8 cellular contexts compared by ENCODE assay signal in the genomic region with DNA sequence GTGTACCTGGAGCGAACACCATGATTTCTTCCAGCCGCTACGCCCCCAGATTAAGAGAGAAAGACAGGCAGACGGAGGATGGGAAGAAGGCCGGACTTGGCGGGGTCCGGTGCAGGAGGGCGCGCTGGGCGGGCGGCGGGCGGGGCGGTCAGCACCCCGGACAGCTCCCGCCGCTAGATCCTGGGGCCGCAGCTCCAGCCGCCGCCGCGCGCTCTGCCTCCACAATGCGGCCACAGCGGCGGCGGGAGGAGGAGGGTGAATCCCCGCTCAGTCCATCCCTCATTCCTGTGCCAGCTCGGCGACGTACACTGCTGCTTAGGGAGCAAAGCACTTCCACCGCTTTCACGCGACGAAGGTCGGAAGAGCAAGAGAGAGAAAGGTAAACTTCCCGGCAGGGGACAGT. TPM values are rescaled to one million over a fixed set of nuclear protein-coding genes. Genes with fewer than 3 reads are reported as not detected.
DNase-seq lines count a peak whose midpoint lies in the region; ATAC-seq and FAIRE-seq lines count a peak whose summit lies in the region.

A gene with protein sequence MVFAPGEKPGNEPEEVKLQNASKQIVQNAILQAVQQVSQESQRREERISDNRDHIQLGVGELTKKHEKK (minus strand): TSS at position 226 of the 403 bp plus-strand sequence. CDS start 204 bp downstream, at position 22.

- ATAC-seq in HG03135 (IDR thresholded peaks at IDR 0.05; ENCODE audit: unreplicated experiment) (no peak), GM19452 (IDR thresholded peaks at IDR 0.05; ENCODE audit: unreplicated experiment) (no peak)

- H3K9me3 ChIP-seq in small intestine (ENCODE audit: control insufficient read depth, low read depth) = no peaks in the 10 kb centered on the region

- H3K4me3 ChIP-seq in small intestine (ENCODE audit: low read depth in 1 of 2, low read length in 2 of 2) = no peak within 1 kb of the TSS

- DNase-seq in COLO668 (lab: John Stamatoyannopoulos, UW; ENCODE audit: unreplicated experiment) (peak; percentile 57), HT1080 (ENCODE audit: low read depth) (peak; percentile 23), hepatic stellate cell (ENCODE audit: low spot score) (peak; percentile 8), small intestine (peak; percentile 5), KG1 (lab: John Stamatoyannopoulos, UW) (no peak)
- peak; percentile 24 for DNase-seq in activated naive CD4-positive, alpha-beta T cell treated with anti-CD3 and anti-CD28 coated beads, Interleukin-2, amount 50 U/mL, for 16 hours

- H3K36me3 ChIP-seq in small intestine (ENCODE audit: control insufficient read depth in 2 of 2, insufficient read depth in 2 of 2, low read length in 2 of 2) = no peaks in the 10 kb centered on the region

- H3K27ac ChIP-seq in small intestine (ENCODE audit: low read depth in 1 of 2, low read length in 1 of 2) = no peak within 1 kb of the TSS

- H3K27me3 ChIP-seq in small intestine (ENCODE audit: control insufficient read depth in 2 of 2, insufficient read depth in 2 of 2, low read length in 2 of 2) = peaks cover 7 to 22% of the 10 kb centered on the region in 2 donors

- no peaks in the 10 kb centered on the region for H3K4me1 ChIP-seq in small intestine (ENCODE audit: control insufficient read depth in 2 of 2, insufficient read depth in 1 of 2, low read depth in 1 of 2, low read length in 1 of 2)

- FAIRE-seq in small intestine (lab: Jason Lieb, UNC) = no peak

- WGBS in small intestine, 3 donors = 3 to 11% (median 7%) methylated on average over 36 to 37 of the region's 37 CpGs

RNA-seq across cellular contexts. Expression of the gene that starts here (rescaled TPM):
- total RNA-seq in HT1080 (2014; rRNA removed; shearing (Covaris generic)) = not detected in 2 replicates
- polyA plus RNA-seq in HT1080 (2015; cell fraction: cytosol; rRNA removed) = not detected in 2 replicates
- polyA plus RNA-seq in HT1080 (2015; cell fraction: nucleus; rRNA removed) = not detected in 2 replicates
- under 1 TPM in 1 of 3 donors, not detected in 2; 0.22 TPM for polyA plus RNA-seq in small intestine

Comparison
In these comparisons a context has a peak if more than half of its experiments do, and no peak if none do; other contexts are left out.
1. Peak in DNase-seq in HT1080; RNA of the gene not detected or under 1 TPM.
2. Peak in DNase-seq in small intestine; RNA of the gene not detected or under 1 TPM.